Comparison of ENCODE assay signal across 8 cellular contexts in genomic region chr6:17705778-17706579, GRCh38. TPM values are rescaled to one million over a fixed set of nuclear protein-coding genes. Genes with fewer than 3 reads are reported as not detected.
DNase-seq lines count a peak whose midpoint lies in the region; ATAC-seq and TF ChIP-seq lines count a peak whose summit lies in the region.

No MANE protein-coding gene starts in this region.

- peak overlapping the region; percentile 92 for H2AK5ac ChIP-seq in trophoblast cell (ENCODE audit: low read length)

- H3K9ac ChIP-seq in trophoblast cell (ENCODE audit: low read length), result peak overlapping the region; percentile 81

- peak overlapping the region; percentile 70 for H2BK5ac ChIP-seq in trophoblast cell (ENCODE audit: low read depth, low read length, poor library complexity)

- no peak overlapping the region for H3K23ac ChIP-seq in trophoblast cell (ENCODE audit: low read length)

- peak; percentile 11 for TF ChIP-seq CTCF in upper lobe of right lung (IDR thresholded peaks at IDR 0.05)

- H3K27me3 ChIP-seq in trophoblast cell (ENCODE audit: insufficient read depth, low read length) (no peaks in the 10 kb centered on the region), upper lobe of right lung (no peaks in the 10 kb centered on the region)

- H3K4me1 ChIP-seq in trophoblast cell (ENCODE audit: control insufficient read depth in 1 of 2, insufficient read depth in 2 of 2, low read length in 2 of 2) (peaks cover 2 to 9% of the 10 kb centered on the region in 2 experiments), upper lobe of right lung (peaks cover 33% of the 10 kb centered on the region)

- peak overlapping the region; percentile 93 for H3K4ac ChIP-seq in trophoblast cell (ENCODE audit: low read depth, low read length)

- H3K4me3 ChIP-seq in trophoblast cell (ENCODE audit: low read depth, low read length) (peak overlapping the region; percentile 98), upper lobe of right lung (peak overlapping the region; percentile 93)

- peak overlapping the region; percentile 77 for H3K4me2 ChIP-seq in trophoblast cell (ENCODE audit: low read length)

- ATAC-seq in GM21360 (IDR thresholded peaks at IDR 0.05; ENCODE audit: unreplicated experiment) (peak; percentile 65), upper lobe of right lung (peak; percentile 71)

- H3K36me3 ChIP-seq in trophoblast cell (ENCODE audit: control insufficient read depth in 1 of 2, insufficient read depth in 2 of 2, low read length in 2 of 2), result no peaks in the 10 kb centered on the region
- no peaks in the 10 kb centered on the region for H3K36me3 ChIP-seq in upper lobe of right lung

- DNase-seq in DMS 273 treated with DMSO at 0.1 percent for 48 hours (lab: John Stamatoyannopoulos, UW) (peak; percentile 42), HT-29 (ENCODE audit: low spot score) (peak; percentile 68), RPMI8226 (peak; percentile 90), activated gamma-delta T cell treated with Interleukin-2 at 50 U/mL for 16 hours (peak; percentile 77), glomerular visceral epithelial cell (ENCODE audit: extremely low spot score) (peak; percentile 91), trophoblast cell (peak; percentile 72 to 79), upper lobe of right lung (peak; percentile 84)

- peak overlapping the region; percentile 83 for H4K91ac ChIP-seq in trophoblast cell (ENCODE audit: low read depth, low read length)

- H2AFZ ChIP-seq in trophoblast cell (ENCODE audit: insufficient read depth, low read length, poor library complexity), result peak overlapping the region; percentile 55

- H3K27ac ChIP-seq in trophoblast cell (ENCODE audit: low read depth, low read length) (peak overlapping the region; percentile 98), upper lobe of right lung (peak overlapping the region; percentile 100)

- H2BK120ac ChIP-seq in trophoblast cell (ENCODE audit: insufficient read depth, low read length, poor library complexity), result peak overlapping the region; percentile 54

- intact Hi-C loops in upper lobe of right lung (cut with DNase I), result no loop called here

- H3K79me2 ChIP-seq in trophoblast cell (ENCODE audit: control insufficient read depth, insufficient read depth, low read length, poor library complexity), result peaks cover 25% of the 10 kb centered on the region

- no CpG with 5 or more reads among the region's 58 CpGs for WGBS in trophoblast cell (ENCODE audit: extremely low coverage, insufficient coverage, insufficient read length)

- H4K12ac ChIP-seq in trophoblast cell (ENCODE audit: low read depth, low read length), result peak overlapping the region; percentile 81

- H3K79me1 ChIP-seq in trophoblast cell (ENCODE audit: low read length), result peaks cover 13% of the 10 kb centered on the region

- no peaks in the 10 kb centered on the region for H3K9me3 ChIP-seq in trophoblast cell (ENCODE audit: insufficient read depth, low read depth, low read length)
- no peaks in the 10 kb centered on the region for H3K9me3 ChIP-seq in upper lobe of right lung

- H3K18ac ChIP-seq in trophoblast cell (ENCODE audit: low read length), result peak overlapping the region; percentile 75

- H4K8ac ChIP-seq in trophoblast cell (ENCODE audit: low read depth, low read length), result peak overlapping the region; percentile 75

- no peak overlapping the region for H2BK12ac ChIP-seq in trophoblast cell (ENCODE audit: low read length)

- H3K14ac ChIP-seq in trophoblast cell (ENCODE audit: low read length), result peak overlapping the region; percentile 97

RNA-seq across cellular contexts. Expression of gene NUP153, which starts 0.7 kb away (rescaled TPM):
- total RNA-seq in HT-29 (2014; rRNA removed; shearing (Covaris generic)), result 29.3 and 31.3 TPM in 2 replicates
- 45.7 and 47.3 TPM in 2 replicates for polyA plus RNA-seq in trophoblast cell (2013)
- total RNA-seq in upper lobe of right lung, result 33.5 TPM

Comparison
In these comparisons a context has a peak if more than half of its experiments do, and no peak if none do; other contexts are left out.
1. Peak in every context shown above with its lines: DNase-seq, ATAC-seq, H3K4me3 ChIP-seq and H3K27ac ChIP-seq.